In the genomic region with DNA sequence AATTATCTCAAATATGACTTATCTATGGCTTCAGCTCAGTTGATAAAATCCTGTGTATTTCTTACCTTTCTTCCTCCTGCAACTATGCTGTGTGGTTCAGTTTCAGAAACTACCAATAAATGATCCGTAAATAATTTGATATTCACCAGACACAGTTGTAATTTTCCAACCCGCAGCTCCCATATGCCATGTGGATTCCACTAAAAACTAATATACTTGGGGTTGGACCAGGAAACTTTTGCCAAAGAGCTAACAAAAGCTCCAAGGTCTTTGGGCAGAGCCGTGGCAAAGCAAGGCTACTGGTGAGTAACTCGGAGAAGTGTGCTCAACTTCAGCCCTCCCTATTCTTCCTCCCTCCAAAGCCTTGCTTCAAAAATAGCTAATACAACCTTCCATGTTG, we compare ENCODE assay signal across 16 cellular contexts. TPM values are rescaled to one million over a fixed set of nuclear protein-coding genes. Genes with fewer than 3 reads are reported as not detected.
"Had no signal": no experiment of that assay in that cellular context is flagged by ENCODE, and none has a peak within 500 bp of the region (broad histone marks: within the 10 kb centered on the region; RNA-seq: fewer than 3 reads in every experiment).

No MANE protein-coding gene starts in this region.

- H3K9me3 Mint-ChIP-seq: activated naive CD4-positive, alpha-beta T cell treated with anti-CD3 and anti-CD28 coated beads, Interleukin-2, amount 50 U/mL, for 24 hours; naive thymus-derived CD8-positive, alpha-beta T cell; stimulated activated naive B cell treated with anti-CD40 and anti-IgM and Interleukin-4, amounts not matched to agents 10 μg/mL and 1 μg/mL and 100 μg/mL, for 72 hours had no signal

- DNase-seq: activated T-cell treated with anti-CD3 and anti-CD28 coated beads, Interleukin-2, amount 50 U/mL, for 1 hour; amniotic stem cell; foreskin fibroblast; left colon; mucosa of descending colon; naive thymus-derived CD8-positive, alpha-beta T cell; stimulated activated CD4-positive, alpha-beta T cell treated with anti-CD3 and anti-CD28 coated beads, Interleukin-2, amount 100 ng/mL, for 24 hours; stimulated activated naive B cell treated with anti-CD40 and anti-IgM and Interleukin-4, amounts not matched to agents 10 μg/mL and 1 μg/mL and 100 μg/mL, for 72 hours; T-helper 2 cell; upper lobe of right lung had no signal

- H3K4me3 Mint-ChIP-seq: activated naive CD4-positive, alpha-beta T cell treated with anti-CD3 and anti-CD28 coated beads, Interleukin-2, amount 50 U/mL, for 24 hours; naive thymus-derived CD8-positive, alpha-beta T cell; stimulated activated naive B cell treated with anti-CD40 and anti-IgM and Interleukin-4, amounts not matched to agents 10 μg/mL and 1 μg/mL and 100 μg/mL, for 72 hours had no signal

- H3K4me3 ChIP-seq: esophagus muscularis mucosa, mucosa of descending colon, upper lobe of right lung had no signal

- H3K9me3 ChIP-seq: esophagus muscularis mucosa, mucosa of descending colon, neutrophil, upper lobe of right lung had no signal

- H3K36me3 ChIP-seq: esophagus muscularis mucosa, neutrophil, upper lobe of right lung had no signal

- H3K27ac Mint-ChIP-seq: activated naive CD4-positive, alpha-beta T cell treated with anti-CD3 and anti-CD28 coated beads, Interleukin-2, amount 50 U/mL, for 24 hours; naive thymus-derived CD8-positive, alpha-beta T cell; stimulated activated naive B cell treated with anti-CD40 and anti-IgM and Interleukin-4, amounts not matched to agents 10 μg/mL and 1 μg/mL and 100 μg/mL, for 72 hours had no signal

- ATAC-seq: left colon; mucosa of descending colon; naive thymus-derived CD8-positive, alpha-beta T cell; sciatic nerve; stimulated activated naive B cell treated with anti-CD40 and anti-IgM and Interleukin-4, amounts not matched to agents 10 μg/mL and 1 μg/mL and 100 μg/mL, for 72 hours; upper lobe of right lung had no signal

- H3K27ac ChIP-seq: neutrophil, upper lobe of right lung had no signal

RNA-seq across cellular contexts. Expression of a gene that starts 2.3 kb away (rescaled TPM):
- total RNA-seq: naive thymus-derived CD8-positive, alpha-beta T cell had no signal

RNA-seq across cellular contexts. Expression of a gene that starts 38.4 kb away (rescaled TPM):
- total RNA-seq: esophagus muscularis mucosa; lung microvascular endothelial cell; naive thymus-derived CD8-positive, alpha-beta T cell; pulmonary artery endothelial cell; upper lobe of right lung had no signal
